9 cellular contexts compared by ENCODE assay signal in the genomic region with DNA sequence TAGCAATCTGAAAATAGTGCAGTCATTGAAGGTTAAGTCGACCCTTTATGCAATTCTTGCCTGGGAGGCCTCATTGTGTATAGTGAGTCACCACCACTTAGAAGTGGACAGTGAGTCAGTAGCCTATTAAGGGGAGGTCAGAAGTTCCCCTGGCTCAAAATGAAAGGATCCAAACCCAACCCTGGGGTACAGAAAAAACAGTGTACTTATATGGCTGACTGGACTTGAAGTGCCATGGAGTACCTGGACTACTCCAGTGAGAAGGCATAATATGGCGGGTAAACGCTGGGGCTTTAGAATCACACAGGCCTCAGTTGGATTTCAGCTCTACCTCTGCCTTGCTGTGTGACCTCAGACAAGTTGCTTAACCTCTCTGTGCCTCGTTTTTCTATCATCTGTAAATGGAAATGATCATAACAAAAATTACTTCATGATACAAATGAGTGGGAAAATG. TPM values are rescaled to one million over a fixed set of nuclear protein-coding genes. Genes with fewer than 3 reads are reported as not detected.
DNase-seq lines count a peak whose midpoint lies in the region; ATAC-seq, FAIRE-seq and TF ChIP-seq lines count a peak whose summit lies in the region.
"Had no signal": no experiment of that assay in that cellular context is flagged by ENCODE, and none has a peak within 500 bp of the region (broad histone marks: within the 10 kb centered on the region; RNA-seq: fewer than 3 reads in every experiment).

No MANE protein-coding gene starts in this region.

- intact Hi-C loops in activated T-helper 1 cell treated with anti-CD3 and anti-CD28 coated beads, Interleukin-12 subunit alpha, Interleukin-12 subunit beta, Interleukin-2, Interleukin-4 antibody, amounts not matched to agents 30 ng/mL and 10 ng/mL and 1 ng/mL, durations not matched to agents 14 hours and 24 hours and 36 hours (cut with micrococcal nuclease) = loop anchor here (1.0 kb wide), 2 partner anchors 8 to 79 kb away; no protein-coding TSS in a partner anchor

- H3K27ac ChIP-seq in KMS-11 (no peak overlapping the region), neural cell (ENCODE audit: low read length) (peak overlapping the region; percentile 99)

- no peak for ATAC-seq in stimulated activated naive B cell treated with anti-CD40 and anti-IgM and Interleukin-4, amounts not matched to agents 10 μg/mL and 1 μg/mL and 100 μg/mL, for 72 hours (replicated peaks)

- H3K27me3 ChIP-seq in KMS-11 (ENCODE audit: insufficient read depth, low read depth) (no peaks in the 10 kb centered on the region), bronchial epithelial cell (ENCODE audit: control insufficient read depth, insufficient read depth, low read length) (no peaks in the 10 kb centered on the region), neural cell (ENCODE audit: insufficient read depth, low read depth, low read length) (no peaks in the 10 kb centered on the region)

- H3K79me2 ChIP-seq in KMS-11 (ENCODE audit: insufficient read depth, low read depth) = peaks cover 28% of the 10 kb centered on the region
- H3K79me2 ChIP-seq in neural cell (replicated peaks; ENCODE audit: insufficient read depth, low read length) = peaks cover 21% of the 10 kb centered on the region

- peaks cover 14% of the 10 kb centered on the region for H3F3A ChIP-seq in neural cell (ENCODE audit: insufficient read depth, low read length, poor library complexity, severe bottlenecking)

- TF ChIP-seq RAD21 in neural cell (conservative IDR thresholded peaks at IDR 0.05) = no peak

- no peak overlapping the region for H3K4me3 Mint-ChIP-seq in stimulated activated naive B cell treated with anti-CD40 and anti-IgM and Interleukin-4, amounts not matched to agents 10 μg/mL and 1 μg/mL and 100 μg/mL, for 72 hours
- no peak overlapping the region for H3K4me3 Mint-ChIP-seq in activated T-helper 1 cell treated with anti-CD3 and anti-CD28 coated beads, Interleukin-12 subunit alpha, Interleukin-12 subunit beta, Interleukin-2, Interleukin-4 antibody, amounts not matched to agents 30 ng/mL and 10 ng/mL and 1 ng/mL, durations not matched to agents 14 hours and 24 hours and 36 hours
- H3K4me3 Mint-ChIP-seq: stimulated activated naive CD8-positive, alpha-beta T cell treated with anti-CD3 and anti-CD28 coated beads, Interleukin-15, Interleukin-2, amounts not matched to agents 100 ng/mL and 50 ng/mL, for 24 hours had no signal

- H3K27ac Mint-ChIP-seq in stimulated activated naive B cell treated with anti-CD40 and anti-IgM and Interleukin-4, amounts not matched to agents 10 μg/mL and 1 μg/mL and 100 μg/mL, for 72 hours = no peak overlapping the region
- no peak overlapping the region for H3K27ac Mint-ChIP-seq in activated T-helper 1 cell treated with anti-CD3 and anti-CD28 coated beads, Interleukin-12 subunit alpha, Interleukin-12 subunit beta, Interleukin-2, Interleukin-4 antibody, amounts not matched to agents 30 ng/mL and 10 ng/mL and 1 ng/mL, durations not matched to agents 14 hours and 24 hours and 36 hours

- peaks cover 0 to 6% of the 10 kb centered on the region in 2 donors for H3K4me1 Mint-ChIP-seq in stimulated activated naive B cell treated with anti-CD40 and anti-IgM and Interleukin-4, amounts not matched to agents 10 μg/mL and 1 μg/mL and 100 μg/mL, for 72 hours
- H3K4me1 Mint-ChIP-seq in activated T-helper 1 cell treated with anti-CD3 and anti-CD28 coated beads, Interleukin-12 subunit alpha, Interleukin-12 subunit beta, Interleukin-2, Interleukin-4 antibody, amounts not matched to agents 30 ng/mL and 10 ng/mL and 1 ng/mL, durations not matched to agents 14 hours and 24 hours and 36 hours (ENCODE audit: low read depth) = peaks cover 12% of the 10 kb centered on the region

- DNase-seq in AG20443 (ENCODE audit: low spot score) = peak; percentile 85
- DNase-seq in bronchial epithelial cell (ENCODE audit: low read depth) = peak; percentile 92
- DNase-seq in stimulated activated naive B cell treated with anti-CD40 and anti-IgM and Interleukin-4, amounts not matched to agents 10 μg/mL and 1 μg/mL and 100 μg/mL, for 72 hours = no peak
- no peak for DNase-seq in activated T-helper 1 cell treated with anti-CD3 and anti-CD28 coated beads, Interleukin-12 subunit alpha, Interleukin-12 subunit beta, Interleukin-2, Interleukin-4 antibody, amounts not matched to agents 30 ng/mL and 10 ng/mL and 1 ng/mL, durations not matched to agents 14 hours and 24 hours and 36 hours (ENCODE audit: low spot score)
- no peak for DNase-seq in NCI-H345 (lab: John Stamatoyannopoulos, UW)
- DNase-seq in 8988T = no peak

- H3K9me3 Mint-ChIP-seq in stimulated activated naive B cell treated with anti-CD40 and anti-IgM and Interleukin-4, amounts not matched to agents 10 μg/mL and 1 μg/mL and 100 μg/mL, for 72 hours = no peaks in the 10 kb centered on the region
- H3K9me3 Mint-ChIP-seq in activated T-helper 1 cell treated with anti-CD3 and anti-CD28 coated beads, Interleukin-12 subunit alpha, Interleukin-12 subunit beta, Interleukin-2, Interleukin-4 antibody, amounts not matched to agents 30 ng/mL and 10 ng/mL and 1 ng/mL, durations not matched to agents 14 hours and 24 hours and 36 hours = no peaks in the 10 kb centered on the region

- no peaks in the 10 kb centered on the region for H4K20me1 ChIP-seq in KMS-11 (ENCODE audit: insufficient read depth)
- H4K20me1 ChIP-seq in neural cell (ENCODE audit: insufficient read depth) = peaks cover 5% of the 10 kb centered on the region

- peaks cover 49% of the 10 kb centered on the region for H3K4me1 ChIP-seq in KMS-11 (ENCODE audit: low read depth, poor library complexity, severe bottlenecking)

- TF ChIP-seq CTCF in KMS-11 (conservative IDR thresholded peaks at IDR 0.05; ENCODE audit: low read depth, low read length) (no peak), bronchial epithelial cell (IDR thresholded peaks at IDR 0.05; ENCODE audit: insufficient read depth, low read length, severe bottlenecking) (no peak), neural cell (IDR thresholded peaks at IDR 0.05; ENCODE audit: poor library complexity, severe bottlenecking) (no peak)

- no peak overlapping the region for H2AFZ ChIP-seq in KMS-11 (ENCODE audit: low read depth)
- no peak overlapping the region for H2AFZ ChIP-seq in neural cell (ENCODE audit: low read depth, low read length)

- no peak for TF ChIP-seq EP300 in neural cell (conservative IDR thresholded peaks at IDR 0.05; ENCODE audit: poor library complexity, severe bottlenecking)

- no peaks in the 10 kb centered on the region for H3K9me3 ChIP-seq in neural cell (ENCODE audit: low read length)

- H3K27me3 Mint-ChIP-seq in stimulated activated naive B cell treated with anti-CD40 and anti-IgM and Interleukin-4, amounts not matched to agents 10 μg/mL and 1 μg/mL and 100 μg/mL, for 72 hours = peaks cover 8 to 13% of the 10 kb centered on the region in 2 donors
- peaks cover 13% of the 10 kb centered on the region for H3K27me3 Mint-ChIP-seq in activated T-helper 1 cell treated with anti-CD3 and anti-CD28 coated beads, Interleukin-12 subunit alpha, Interleukin-12 subunit beta, Interleukin-2, Interleukin-4 antibody, amounts not matched to agents 30 ng/mL and 10 ng/mL and 1 ng/mL, durations not matched to agents 14 hours and 24 hours and 36 hours (ENCODE audit: insufficient read depth)

- H3K36me3 ChIP-seq in KMS-11 (ENCODE audit: insufficient read depth) (no peaks in the 10 kb centered on the region), bronchial epithelial cell (ENCODE audit: control insufficient read depth, insufficient read depth, low read length) (no peaks in the 10 kb centered on the region), neural cell (ENCODE audit: insufficient read depth, low read length) (no peaks in the 10 kb centered on the region)

- no peaks in the 10 kb centered on the region for H3K36me3 Mint-ChIP-seq in stimulated activated naive B cell treated with anti-CD40 and anti-IgM and Interleukin-4, amounts not matched to agents 10 μg/mL and 1 μg/mL and 100 μg/mL, for 72 hours
- no peaks in the 10 kb centered on the region for H3K36me3 Mint-ChIP-seq in activated T-helper 1 cell treated with anti-CD3 and anti-CD28 coated beads, Interleukin-12 subunit alpha, Interleukin-12 subunit beta, Interleukin-2, Interleukin-4 antibody, amounts not matched to agents 30 ng/mL and 10 ng/mL and 1 ng/mL, durations not matched to agents 14 hours and 24 hours and 36 hours (ENCODE audit: low read depth)

- H3K9ac ChIP-seq in KMS-11 (no peak overlapping the region), neural cell (ENCODE audit: low read length) (no peak overlapping the region)

- H3K9me2 ChIP-seq in neural cell (ENCODE audit: insufficient read depth, low read length) = no peaks in the 10 kb centered on the region

- FAIRE-seq in bronchial epithelial cell (lab: Jason Lieb, UNC) = no peak

- H3K4me2 ChIP-seq in KMS-11 (0 out of 2 replicates have a peak overlapping the region, but pooled peaks have one; percentile 70), neural cell (ENCODE audit: low read length) (no peak overlapping the region)

- H3K4me3 ChIP-seq in KMS-11 (IDR thresholded peaks at IDR 0.05; ENCODE audit: insufficient read depth, low read depth, low read length) (no peak overlapping the region), bronchial epithelial cell (ENCODE audit: low read depth, low read length) (no peak overlapping the region), neural cell (ENCODE audit: low read length) (no peak overlapping the region)

TF ChIP-seq in neural cell, 6 proteins besides CTCF, POLR2A, EP300 and RAD21 (continues in another document):
- TF ChIP-seq POLR2AphosphoS5 (IDR thresholded peaks at IDR 0.05) (no peak), EZH2 (IDR thresholded peaks at IDR 0.05; ENCODE audit: borderline replicate concordance, insufficient read depth, low read length, poor library complexity, severe bottlenecking) (no peak), MXI1 (conservative IDR thresholded peaks at IDR 0.05; ENCODE audit: poor library complexity, severe bottlenecking) (no peak), SMC3 (conservative IDR thresholded peaks at IDR 0.05; ENCODE audit: poor library complexity) (no peak)

RNA-seq across cellular contexts. Expression of a gene that starts 2.2 kb away (rescaled TPM):
- total RNA-seq in bronchial epithelial cell = 1.8 TPM in 2 replicates
- 10.9 and 14.9 TPM in 2 replicates for polyA plus RNA-seq in neural cell
- 27.8 and 48.2 TPM in 2 replicates for polyA minus RNA-seq in neural cell
- total RNA-seq in activated T-helper 1 cell treated with anti-CD3 and anti-CD28 coated beads, Interleukin-12 subunit alpha, Interleukin-12 subunit beta, Interleukin-2, Interleukin-4 antibody, amounts not matched to agents 30 ng/mL and 10 ng/mL and 1 ng/mL, durations not matched to agents 14 hours and 24 hours and 36 hours = 26.7 and 28.1 TPM in 2 replicates

Comparison
In these comparisons a context has a peak if more than half of its experiments do, and no peak if none do; other contexts are left out.
1. DNase-seq: peak in AG20443 (single experiment) and bronchial epithelial cell (single experiment); none in stimulated activated naive B cell treated with anti-CD40 and anti-IgM and Interleukin-4, amounts not matched to agents 10 μg/mL and 1 μg/mL and 100 μg/mL, for 72 hours (single experiment), activated T-helper 1 cell treated with anti-CD3 and anti-CD28 coated beads, Interleukin-12 subunit alpha, Interleukin-12 subunit beta, Interleukin-2, Interleukin-4 antibody, amounts not matched to agents 30 ng/mL and 10 ng/mL and 1 ng/mL, durations not matched to agents 14 hours and 24 hours and 36 hours (single experiment), NCI-H345 (single experiment) and 8988T (single experiment).